ENCODE assay signal across 8 cellular contexts in the genomic region with DNA sequence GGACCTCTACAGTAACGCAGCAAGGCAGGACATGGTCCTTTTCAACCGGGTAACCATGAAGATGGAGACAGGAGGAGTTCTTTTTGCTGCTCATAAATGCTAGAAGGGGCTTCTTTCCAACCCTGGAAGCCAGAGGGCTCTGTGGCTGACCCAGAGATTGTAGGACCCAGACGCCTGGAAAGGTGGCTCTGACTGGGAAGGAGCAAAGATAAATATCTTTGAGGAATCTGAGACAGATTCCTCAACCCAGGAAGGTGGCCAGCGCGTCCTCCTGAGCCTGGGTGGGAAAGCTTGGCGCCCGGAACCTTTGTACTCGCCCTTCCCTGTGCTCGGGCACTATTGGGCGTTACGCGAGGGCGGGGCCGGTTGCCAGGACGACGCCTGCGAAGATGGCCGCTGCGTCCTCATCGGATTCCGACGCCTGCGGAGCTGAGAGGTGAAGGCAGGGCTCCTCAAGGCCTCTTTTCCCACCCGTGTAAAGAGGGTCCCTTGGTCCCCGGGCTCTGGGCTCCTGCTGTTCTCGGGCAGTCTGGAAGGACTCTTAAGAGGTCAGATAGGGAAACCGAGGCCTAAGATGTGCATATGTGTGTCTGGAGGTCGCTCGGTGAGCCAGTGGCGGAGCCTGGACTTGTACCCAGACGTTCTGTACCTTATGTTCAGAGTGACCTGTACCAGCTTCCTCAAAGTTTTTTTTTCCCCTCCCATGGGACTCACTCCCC. TPM values are rescaled to one million over a fixed set of nuclear protein-coding genes. Genes with fewer than 3 reads are reported as not detected.
DNase-seq lines count a peak whose midpoint lies in the region; ATAC-seq and TF ChIP-seq lines count a peak whose summit lies in the region.

A gene (plus strand): TSS at position 365 of the 719 bp plus-strand sequence. CDS start 25 bp downstream, at position 390.

- H3K27ac Mint-ChIP-seq in natural killer cell, result peak within 1 kb of the TSS in 1 of 2 donors; percentile 79
- peak within 1 kb of the TSS; percentile 82 for H3K27ac Mint-ChIP-seq in stimulated activated naive B cell treated with anti-CD40 and anti-IgM and Interleukin-4, amounts not matched to agents 10 μg/mL and 1 μg/mL and 100 μg/mL, for 72 hours

- in situ Hi-C loops in KBM-7 (cut with MboI; ENCODE audit: low pct_unique_long_range_greater_than_20kb, low sequenced_read_pairs), result no loop called here

- H3K27me3 Mint-ChIP-seq in natural killer cell (ENCODE audit: low read depth in 2 of 2), result no peaks in the 10 kb centered on the region
- H3K27me3 Mint-ChIP-seq in stimulated activated naive B cell treated with anti-CD40 and anti-IgM and Interleukin-4, amounts not matched to agents 10 μg/mL and 1 μg/mL and 100 μg/mL, for 72 hours, result no peaks in the 10 kb centered on the region

- no peaks in the 10 kb centered on the region for H3K36me3 Mint-ChIP-seq in natural killer cell
- H3K36me3 Mint-ChIP-seq in stimulated activated naive B cell treated with anti-CD40 and anti-IgM and Interleukin-4, amounts not matched to agents 10 μg/mL and 1 μg/mL and 100 μg/mL, for 72 hours, result peaks cover 18 to 41% of the 10 kb centered on the region in 2 donors

- no peak for TF ChIP-seq CTCF in fibroblast of mammary gland (conservative IDR thresholded peaks at IDR 0.05; ENCODE audit: control insufficient read depth, insufficient read depth, low read depth, low read length)
- TF ChIP-seq CTCF in natural killer cell (IDR thresholded peaks at IDR 0.05), result no peak

- H3K4me1 Mint-ChIP-seq in natural killer cell, result peaks cover 11 to 14% of the 10 kb centered on the region in 2 donors
- H3K4me1 Mint-ChIP-seq in stimulated activated naive B cell treated with anti-CD40 and anti-IgM and Interleukin-4, amounts not matched to agents 10 μg/mL and 1 μg/mL and 100 μg/mL, for 72 hours, result peaks cover 11 to 29% of the 10 kb centered on the region in 2 donors

- ATAC-seq in GM21447 (IDR thresholded peaks at IDR 0.05; ENCODE audit: unreplicated experiment) (peak; percentile 84), natural killer cell (peak; percentile 91 to 98 (median 98))
- ATAC-seq in stimulated activated naive B cell treated with anti-CD40 and anti-IgM and Interleukin-4, amounts not matched to agents 10 μg/mL and 1 μg/mL and 100 μg/mL, for 72 hours (replicated peaks), result peak; percentile 99

- intact Hi-C loops in natural killer cell (cut with micrococcal nuclease), result no loop called here

- peak within 1 kb of the TSS; percentile 86 for H3K4me3 Mint-ChIP-seq in natural killer cell
- H3K4me3 Mint-ChIP-seq in stimulated activated naive B cell treated with anti-CD40 and anti-IgM and Interleukin-4, amounts not matched to agents 10 μg/mL and 1 μg/mL and 100 μg/mL, for 72 hours, result peak within 1 kb of the TSS; percentile 94 to 95

- DNase-seq in COLO829 (ENCODE audit: low spot score) (peak; percentile 97), KBM-7 (peak; percentile 76), RPMI7951 (ENCODE audit: low read depth) (peak; percentile 76), fibroblast of mammary gland (ENCODE audit: low read depth) (peak; percentile 69), natural killer cell (peak; percentile 74)
- peak; percentile 66 to 77 for DNase-seq in activated T-helper 1 cell treated with anti-CD3 and anti-CD28 coated beads, Interleukin-2, amount 50 U/mL, for 16 hours (ENCODE audit: low read depth in 1 of 2, low spot score in 1 of 2)
- DNase-seq in stimulated activated naive B cell treated with anti-CD40 and anti-IgM and Interleukin-4, amounts not matched to agents 10 μg/mL and 1 μg/mL and 100 μg/mL, for 72 hours, result peak; percentile 75

- no peaks in the 10 kb centered on the region for H3K9me3 Mint-ChIP-seq in natural killer cell
- H3K9me3 Mint-ChIP-seq in stimulated activated naive B cell treated with anti-CD40 and anti-IgM and Interleukin-4, amounts not matched to agents 10 μg/mL and 1 μg/mL and 100 μg/mL, for 72 hours, result no peaks in the 10 kb centered on the region

- peak within 1 kb of the TSS; percentile 99 for H3K4me3 ChIP-seq in fibroblast of mammary gland (ENCODE audit: control insufficient read depth, low read depth, low read length)

RNA-seq across cellular contexts. Expression of the gene that starts here (rescaled TPM):
- total RNA-seq in RPMI7951 (2014; rRNA removed; shearing (Covaris generic)), result 17.5 and 29.6 TPM in 2 replicates
- total RNA-seq in natural killer cell, result 10 to 100 TPM; 12.5 to 22.5 (median 18.1) TPM

Comparison
In these comparisons a context has a peak if more than half of its experiments do, and no peak if none do; other contexts are left out.
1. Peak in every context shown above with its lines: DNase-seq, ATAC-seq and H3K4me3 ChIP-seq.